ENCODE assay signal across 8 cellular contexts in genomic region chr5:58459860-58460726, GRCh38. TPM values are rescaled to one million over a fixed set of nuclear protein-coding genes. Genes with fewer than 3 reads are reported as not detected.
DNase-seq lines count a peak whose midpoint lies in the region; ATAC-seq and TF ChIP-seq lines count a peak whose summit lies in the region.

TSS of gene PLK2 (minus strand) at chr5:58460086. CDS start at chr5:58459959, 127 bp downstream.

- peaks cover 7 to 37% of the 10 kb centered on the region in 2 donors for H3K36me3 ChIP-seq in neuronal stem cell (replicated peaks in 1 of 2; ENCODE audit: control insufficient read depth in 2 of 2, insufficient read depth in 2 of 2, low read length in 2 of 2)
- peaks cover 18 to 28% (median 20%) of the 10 kb centered on the region in 5 donors for H3K36me3 ChIP-seq in subcutaneous abdominal adipose tissue (ENCODE audit: control insufficient read depth in 5 of 5, insufficient read depth in 5 of 5, low read length in 5 of 5)

- H3K9me3 ChIP-seq in neuronal stem cell (replicated peaks in 1 of 2; ENCODE audit: control insufficient read depth in 2 of 2, insufficient read depth in 1 of 2, low read depth in 1 of 2, low read length in 2 of 2) (no peaks in the 10 kb centered on the region), subcutaneous abdominal adipose tissue (ENCODE audit: control insufficient read depth in 5 of 5, low read length in 5 of 5) (no peaks in the 10 kb centered on the region)

- H3K4me1 ChIP-seq in neuronal stem cell (ENCODE audit: control insufficient read depth in 2 of 2, insufficient read depth in 1 of 2, low read depth in 1 of 2, low read length in 2 of 2) (peaks cover 2 to 23% of the 10 kb centered on the region in 2 donors), subcutaneous abdominal adipose tissue (ENCODE audit: control insufficient read depth in 5 of 5, insufficient read depth in 5 of 5, low read length in 5 of 5) (peaks cover 0 to 45% (median 40%) of the 10 kb centered on the region in 5 donors)

- TF ChIP-seq CTCF in HL-60 (IDR thresholded peaks at IDR 0.05; ENCODE audit: insufficient read depth, low read length) = no peak

- ATAC-seq in GM19467 (IDR thresholded peaks at IDR 0.05; ENCODE audit: unreplicated experiment) = peak; percentile 69

- H2BK15ac ChIP-seq in neuronal stem cell (ENCODE audit: low read length) = peak within 1 kb of the TSS; percentile 49

- H3K27ac ChIP-seq in HL-60 (replicated peaks) (peak within 1 kb of the TSS; percentile 49), neuronal stem cell (replicated peaks; ENCODE audit: low read length) (peak within 1 kb of the TSS; percentile 66), subcutaneous abdominal adipose tissue (ENCODE audit: low read depth, low read length) (peak within 1 kb of the TSS; percentile 94)

- H3K4ac ChIP-seq in neuronal stem cell (ENCODE audit: low read length) = no peak within 1 kb of the TSS

- H3K18ac ChIP-seq in neuronal stem cell (ENCODE audit: low read length) = peak within 1 kb of the TSS; percentile 99

- DNase-seq in D341Med (ENCODE audit: low spot score) (peak; percentile 85), HL-60 (ENCODE audit: low read depth in 1 of 2, low spot score in 1 of 2) (peak; percentile 49 to 53), SHP77 treated with DMSO at 0.1 percent for 48 hours (lab: John Stamatoyannopoulos, UW) (peak; percentile 59), foreskin melanocyte (peak; percentile 86), neuronal stem cell (ENCODE audit: low spot score) (peak; percentile 89)
- peak; percentile 74 to 91 (median 82) for DNase-seq in activated naive CD4-positive, alpha-beta T cell (lab: John Stamatoyannopoulos, UW)

- H2BK5ac ChIP-seq in neuronal stem cell (ENCODE audit: low read length) = peak within 1 kb of the TSS; percentile 90

- H3K27me3 ChIP-seq in HL-60 (ENCODE audit: insufficient read depth, poor library complexity, severe bottlenecking) (no peaks in the 10 kb centered on the region), neuronal stem cell (ENCODE audit: control insufficient read depth in 3 of 3, insufficient read depth in 3 of 3, low read depth in 1 of 3, low read length in 3 of 3) (no peaks in the 10 kb centered on the region), subcutaneous abdominal adipose tissue (ENCODE audit: control insufficient read depth in 5 of 5, insufficient read depth in 4 of 5, low read length in 5 of 5) (no peaks in the 10 kb centered on the region)

- peaks cover 4% of the 10 kb centered on the region for H3K79me1 ChIP-seq in neuronal stem cell (ENCODE audit: low read depth, low read length)

- no peak within 1 kb of the TSS for H2BK120ac ChIP-seq in neuronal stem cell (ENCODE audit: low read depth, low read length)

- H3K9ac ChIP-seq in neuronal stem cell (ENCODE audit: low read depth, low read length, poor library complexity) (peak within 1 kb of the TSS; percentile 96), subcutaneous abdominal adipose tissue (ENCODE audit: low read length in 5 of 5) (peak within 1 kb of the TSS in 4 of 5 donors; percentile 82 to 95 (median 84))

- WGBS in neuronal stem cell (ENCODE audit: extremely low coverage in 2 of 2, insufficient read length in 2 of 2, insufficient replicate concordance in 1 of 2), 2 donors = no CpG with 5 or more reads among the region's 99 CpGs

- H2BK12ac ChIP-seq in neuronal stem cell (ENCODE audit: low read length) = peak within 1 kb of the TSS; percentile 51

- peak within 1 kb of the TSS; percentile 84 for H3K14ac ChIP-seq in neuronal stem cell (ENCODE audit: low read length)

- peak within 1 kb of the TSS; percentile 90 for H3K4me2 ChIP-seq in neuronal stem cell (ENCODE audit: insufficient read depth, low read length, poor library complexity, severe bottlenecking)

- H3K23ac ChIP-seq in neuronal stem cell (ENCODE audit: low read depth, low read length, poor library complexity) = peak within 1 kb of the TSS; percentile 98

- H4K8ac ChIP-seq in neuronal stem cell (ENCODE audit: low read depth, low read length) = peak within 1 kb of the TSS; percentile 17

- H2AK5ac ChIP-seq in neuronal stem cell (ENCODE audit: low read depth, low read length) = no peak within 1 kb of the TSS

- H3K4me3 ChIP-seq in HL-60 (replicated peaks; ENCODE audit: insufficient read depth, low read length) (peak within 1 kb of the TSS; percentile 48), neuronal stem cell (ENCODE audit: low read length in 2 of 2) (peak within 1 kb of the TSS; percentile 90 to 96), subcutaneous abdominal adipose tissue (ENCODE audit: low read depth in 1 of 5, low read length in 5 of 5) (peak within 1 kb of the TSS; percentile 84 to 96 (median 90))

- H2AFZ ChIP-seq in neuronal stem cell (ENCODE audit: low read length) = peak within 1 kb of the TSS; percentile 97

- no peak within 1 kb of the TSS for H4K91ac ChIP-seq in neuronal stem cell (ENCODE audit: low read depth, low read length, poor library complexity)

RNA-seq across cellular contexts. Expression of gene PLK2, which starts in this region (rescaled TPM):
- polyA plus RNA-seq in neuronal stem cell (2013, experiment 1 of 2) = 35.2 TPM
- polyA plus RNA-seq in neuronal stem cell (2013, experiment 2 of 2) = 35.0 TPM

Comparison
In these comparisons a context has a peak if more than half of its experiments do, and no peak if none do; other contexts are left out.
1. Peak in every context shown above with its lines: DNase-seq, ATAC-seq, H3K4me3 ChIP-seq and H3K27ac ChIP-seq.